ENCODE assay signal across 26 cellular contexts in the genomic region with DNA sequence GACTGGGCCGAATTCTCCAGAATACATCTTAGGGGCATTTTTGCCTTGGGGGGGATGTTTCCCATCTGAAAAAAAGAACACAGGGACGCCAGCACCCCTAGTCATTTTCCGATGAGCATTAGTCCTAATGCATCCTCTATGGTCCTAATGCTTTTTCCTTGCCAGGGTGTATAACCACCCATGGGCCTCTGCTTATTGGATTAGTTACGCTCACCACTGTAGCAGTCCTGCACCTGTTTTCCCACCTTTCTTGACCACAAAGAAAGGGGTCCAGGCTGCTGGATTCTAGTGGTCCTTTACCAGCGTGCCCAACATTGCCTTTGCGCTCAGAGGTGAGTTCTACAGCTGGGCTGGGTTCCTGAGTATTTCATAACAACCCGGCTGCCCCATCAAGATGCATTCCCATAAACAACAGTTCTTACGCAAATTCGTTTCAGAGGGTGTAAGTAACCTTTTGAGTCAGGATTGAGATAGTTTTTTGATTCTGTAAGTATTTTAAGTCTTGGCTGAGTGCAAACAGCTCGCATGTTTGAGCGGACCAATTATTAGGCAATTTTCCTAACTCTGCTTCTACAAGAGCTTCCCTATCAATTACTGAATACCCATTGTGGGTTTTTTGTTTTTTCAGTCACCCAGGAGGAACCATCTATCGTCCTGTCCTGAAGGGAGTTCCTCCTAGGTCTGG.
"Had no signal": no experiment of that assay in that cellular context is flagged by ENCODE, and none has a peak within 500 bp of the region (broad histone marks: within the 10 kb centered on the region; RNA-seq: fewer than 3 reads in every experiment).

No MANE protein-coding gene starts in this region.

- H3K36me3 ChIP-seq: adrenal gland had no signal

- H3K27ac Mint-ChIP-seq: activated naive CD4-positive, alpha-beta T cell treated with anti-CD3 and anti-CD28 coated beads for 36 hours; activated naive CD8-positive, alpha-beta T cell treated with anti-CD3 and anti-CD28 coated beads for 36 hours; activated T-helper 1 cell treated with anti-CD3 and anti-CD28 coated beads, Interleukin-12 subunit alpha, Interleukin-12 subunit beta, Interleukin-2, Interleukin-4 antibody, amounts not matched to agents 30 ng/mL and 10 ng/mL and 1 ng/mL, durations not matched to agents 14 hours and 24 hours and 36 hours; brain; nephron; T-helper 2 cell treated with Interferon-gamma antibody and Interleukin-4, amounts not matched to agents 5 μg/mL and 100 μg/mL, for 36 hours had no signal

- DNase-seq: activated CD4-positive, alpha-beta T cell treated with anti-CD3 and anti-CD28 coated beads for 4 hours; activated CD4-positive, alpha-beta T cell treated with anti-CD3 and anti-CD28 coated beads, Interleukin-2, amount 50 U/mL, for 48 hours; activated CD8-positive, alpha-beta memory T cell treated with anti-CD3 and anti-CD28 coated beads for 24 hours; activated effector memory CD4-positive, alpha-beta T cell treated with anti-CD3 and anti-CD28 coated beads, Interleukin-2, amount 50 U/mL, for 16 hours; activated naive CD4-positive, alpha-beta T cell treated with anti-CD3 and anti-CD28 coated beads for 36 hours; activated naive CD8-positive, alpha-beta T cell treated with anti-CD3 and anti-CD28 coated beads for 36 hours; adrenal gland; dorsolateral prefrontal cortex; effector memory CD4-positive, alpha-beta T cell; left lung; posterior cingulate gyrus; right cardiac atrium; spleen; stimulated activated CD4-positive, alpha-beta T cell treated with anti-CD3 and anti-CD28 coated beads, Interleukin-2, amount 100 ng/mL, for 48 hours; stimulated activated naive CD8-positive, alpha-beta T cell treated with anti-CD3 and anti-CD28 coated beads, Interleukin-15, Interleukin-2, amounts not matched to agents 100 U/mL and 50 U/mL, for 24 hours; T-helper 1 cell; testis; transverse colon had no signal

- H3K9me3 ChIP-seq: adrenal gland, ascending aorta, left lung, spleen, testis, transverse colon had no signal

- H3K27ac ChIP-seq: adrenal gland, ascending aorta, coronary artery, dorsolateral prefrontal cortex, left lung, spleen, testis, transverse colon, VCaP had no signal

- H3K27me3 ChIP-seq: adrenal gland, ascending aorta, dorsolateral prefrontal cortex, left lung, spleen, testis, transverse colon had no signal

- H3K4me3 Mint-ChIP-seq: activated naive CD4-positive, alpha-beta T cell treated with anti-CD3 and anti-CD28 coated beads for 36 hours; activated naive CD8-positive, alpha-beta T cell treated with anti-CD3 and anti-CD28 coated beads for 36 hours; activated T-helper 1 cell treated with anti-CD3 and anti-CD28 coated beads, Interleukin-12 subunit alpha, Interleukin-12 subunit beta, Interleukin-2, Interleukin-4 antibody, amounts not matched to agents 30 ng/mL and 10 ng/mL and 1 ng/mL, durations not matched to agents 14 hours and 24 hours and 36 hours; brain; nephron; T-helper 2 cell treated with Interferon-gamma antibody and Interleukin-4, amounts not matched to agents 5 μg/mL and 100 μg/mL, for 36 hours had no signal

- H3K9me3 Mint-ChIP-seq: activated naive CD4-positive, alpha-beta T cell treated with anti-CD3 and anti-CD28 coated beads for 36 hours; activated naive CD8-positive, alpha-beta T cell treated with anti-CD3 and anti-CD28 coated beads for 36 hours; activated T-helper 1 cell treated with anti-CD3 and anti-CD28 coated beads, Interleukin-12 subunit alpha, Interleukin-12 subunit beta, Interleukin-2, Interleukin-4 antibody, amounts not matched to agents 30 ng/mL and 10 ng/mL and 1 ng/mL, durations not matched to agents 14 hours and 24 hours and 36 hours; brain; nephron; T-helper 2 cell treated with Interferon-gamma antibody and Interleukin-4, amounts not matched to agents 5 μg/mL and 100 μg/mL, for 36 hours had no signal

- H3K4me1 Mint-ChIP-seq: activated naive CD8-positive, alpha-beta T cell treated with anti-CD3 and anti-CD28 coated beads for 36 hours; brain had no signal

- H3K4me3 ChIP-seq: adrenal gland, ascending aorta, coronary artery, dorsolateral prefrontal cortex, left lung, lung, spleen, testis, transverse colon had no signal

- H3K27me3 Mint-ChIP-seq: activated naive CD8-positive, alpha-beta T cell treated with anti-CD3 and anti-CD28 coated beads for 36 hours; brain had no signal

- H3K4me1 ChIP-seq: adrenal gland, left lung, spleen, testis, transverse colon had no signal
